In genomic region chr5:107367919-107368318, GRCh38 we compare ENCODE assay signal across 19 cellular contexts.
DNase-seq lines count a peak whose midpoint lies in the region; ATAC-seq and TF ChIP-seq lines count a peak whose summit lies in the region.
"Had no signal": no experiment of that assay in that cellular context is flagged by ENCODE, and none has a peak within 500 bp of the region (broad histone marks: within the 10 kb centered on the region; RNA-seq: fewer than 3 reads in every experiment).

No MANE protein-coding gene starts in this region.

- no peak overlapping the region for H2BK12ac ChIP-seq in mesenchymal stem cell (ENCODE audit: low read length in 2 of 2)
- H2BK12ac ChIP-seq in neuronal stem cell (ENCODE audit: low read length) = no peak overlapping the region

- H4K8ac ChIP-seq in mesenchymal stem cell (ENCODE audit: low read length) = no peak overlapping the region
- H4K8ac ChIP-seq in neuronal stem cell (ENCODE audit: low read depth, low read length) = no peak overlapping the region

- H3K9me3 ChIP-seq in ectodermal cell (ENCODE audit: control insufficient read depth, low read length) (no peaks in the 10 kb centered on the region), mesenchymal stem cell (ENCODE audit: control insufficient read depth, low read length) (no peaks in the 10 kb centered on the region), neuronal stem cell (replicated peaks in 1 of 2; ENCODE audit: control insufficient read depth in 2 of 2, insufficient read depth in 1 of 2, low read depth in 1 of 2, low read length in 2 of 2) (no peaks in the 10 kb centered on the region), breast epithelium (no peaks in the 10 kb centered on the region)
- H3K9me3 ChIP-seq: BE2C; BLaER1 treated with 17β-estradiol and CSF1 and Interleukin-3, amounts not matched to agents 10 nM and 100 nM had no signal

- H2AFZ ChIP-seq in GM23338 (peak overlapping the region; percentile 49; the same call in 1 of the 2 replicates), mesenchymal stem cell (ENCODE audit: low read depth, low read length) (no peak overlapping the region), neuronal stem cell (ENCODE audit: low read length) (no peak overlapping the region)

- H2BK120ac ChIP-seq in mesenchymal stem cell (ENCODE audit: low read depth, low read length) (no peak overlapping the region), neuronal stem cell (ENCODE audit: low read depth, low read length) (no peak overlapping the region)

- H3K4me2 ChIP-seq in GM23338 (peak overlapping the region; percentile 58; the same call in 1 of the 2 replicates), mesenchymal stem cell (ENCODE audit: low read length, poor library complexity, severe bottlenecking) (no peak overlapping the region), neuronal stem cell (ENCODE audit: insufficient read depth, low read length, poor library complexity, severe bottlenecking) (no peak overlapping the region)
- H3K4me2 ChIP-seq: BLaER1 treated with 17β-estradiol and CSF1 and Interleukin-3, amounts not matched to agents 10 nM and 100 nM had no signal

- H3K27ac ChIP-seq in GM23338 (ENCODE audit: low read depth) (peak overlapping the region; percentile 22; the same call in 1 of the 2 replicates), ectodermal cell (ENCODE audit: insufficient read depth, low read depth, low read length, poor library complexity, severe bottlenecking) (peak overlapping the region; percentile 53), mesenchymal stem cell (ENCODE audit: low read length, poor library complexity, severe bottlenecking) (no peak overlapping the region), neuronal stem cell (replicated peaks; ENCODE audit: low read length) (peak overlapping the region; percentile 80), breast epithelium (no peak overlapping the region)
- H3K27ac ChIP-seq: 22Rv1; BLaER1 treated with 17β-estradiol and CSF1 and Interleukin-3, amounts not matched to agents 10 nM and 100 nM had no signal

- peaks cover 6% of the 10 kb centered on the region; the same call in 1 of the 2 replicates for H3K9me2 ChIP-seq in GM23338 (ENCODE audit: insufficient read depth)

- no peak overlapping the region for H3K27ac Mint-ChIP-seq in GM23338
- H3K27ac Mint-ChIP-seq in activated CD4-positive, alpha-beta memory T cell treated with anti-CD3 and anti-CD28 coated beads for 36 hours = no peak overlapping the region
- H3K27ac Mint-ChIP-seq: CD4-positive, alpha-beta T cell; CD8-positive, alpha-beta memory T cell had no signal

- H3K36me3 ChIP-seq in GM23338 (ENCODE audit: insufficient read depth) (no peaks in the 10 kb centered on the region), ectodermal cell (ENCODE audit: control insufficient read depth, insufficient read depth, low read length) (no peaks in the 10 kb centered on the region), mesenchymal stem cell (ENCODE audit: control insufficient read depth in 1 of 2, insufficient read depth in 2 of 2, low read depth in 1 of 2, low read length in 2 of 2) (no peaks in the 10 kb centered on the region), neuronal stem cell (replicated peaks in 1 of 2; ENCODE audit: control insufficient read depth in 2 of 2, insufficient read depth in 2 of 2, low read length in 2 of 2) (no peaks in the 10 kb centered on the region), breast epithelium (no peaks in the 10 kb centered on the region)
- H3K36me3 ChIP-seq: BE2C; BLaER1 treated with 17β-estradiol and CSF1 and Interleukin-3, amounts not matched to agents 10 nM and 100 nM had no signal

- intact Hi-C loops in activated CD4-positive, alpha-beta memory T cell treated with anti-CD3 and anti-CD28 coated beads for 36 hours (cut with micrococcal nuclease) = no loop called here
- intact Hi-C loops in breast epithelium (cut with DNase I; ENCODE audit: low total_unique reads) = no loop called here

- peaks cover 27% of the 10 kb centered on the region for H3K4me1 Mint-ChIP-seq in GM23338
- H3K4me1 Mint-ChIP-seq in activated CD4-positive, alpha-beta memory T cell treated with anti-CD3 and anti-CD28 coated beads for 36 hours (ENCODE audit: low read depth) = no peaks in the 10 kb centered on the region

- H3F3A ChIP-seq in GM23338 (replicated peaks; ENCODE audit: low read depth) = no peaks in the 10 kb centered on the region

- H3K79me1 ChIP-seq in mesenchymal stem cell (replicated peaks; ENCODE audit: low read length, poor library complexity, severe bottlenecking) (no peaks in the 10 kb centered on the region), neuronal stem cell (ENCODE audit: low read depth, low read length) (no peaks in the 10 kb centered on the region)

- H2BK15ac ChIP-seq in mesenchymal stem cell (ENCODE audit: low read depth, poor library complexity, severe bottlenecking) (no peak overlapping the region), neuronal stem cell (ENCODE audit: low read length) (no peak overlapping the region)

- TF ChIP-seq CTCF in GM23338 (conservative IDR thresholded peaks at IDR 0.05; ENCODE audit: low read depth in 2 of 2) = no peak
- no peak for TF ChIP-seq CTCF in breast epithelium (IDR thresholded peaks at IDR 0.05)

- no peak overlapping the region for H3K23ac ChIP-seq in mesenchymal stem cell (ENCODE audit: low read length in 2 of 2)
- H3K23ac ChIP-seq in neuronal stem cell (ENCODE audit: low read depth, low read length, poor library complexity) = no peak overlapping the region

- H3K27me3 Mint-ChIP-seq in GM23338 (ENCODE audit: insufficient read depth, low read depth, poor library complexity) = peaks cover 2% of the 10 kb centered on the region
- no peaks in the 10 kb centered on the region for H3K27me3 Mint-ChIP-seq in activated CD4-positive, alpha-beta memory T cell treated with anti-CD3 and anti-CD28 coated beads for 36 hours
- H3K27me3 Mint-ChIP-seq: CD8-positive, alpha-beta memory T cell had no signal

- WGBS in ectodermal cell, 2 experiments = 75 to 78% methylated on average over 2 of the region's 2 CpGs
- WGBS in mesenchymal stem cell = 96% methylated on average over 2 of the region's 2 CpGs
- no CpG with 5 or more reads among the region's 2 CpGs for WGBS in neuronal stem cell (ENCODE audit: extremely low coverage in 2 of 2, insufficient read length in 2 of 2, insufficient replicate concordance in 1 of 2), 2 donors

- H3K4ac ChIP-seq in mesenchymal stem cell (ENCODE audit: low read depth in 1 of 2, low read length in 2 of 2) = no peak overlapping the region
- no peak overlapping the region for H3K4ac ChIP-seq in neuronal stem cell (ENCODE audit: low read length)

- peak; percentile 30 for DNase-seq in GM23338 (ENCODE audit: low spot score)
- no peak for DNase-seq in mesenchymal stem cell
- peak; percentile 43 for DNase-seq in neuronal stem cell (ENCODE audit: low spot score)
- DNase-seq in activated CD4-positive, alpha-beta memory T cell treated with anti-CD3 and anti-CD28 coated beads for 36 hours = no peak
- no peak for DNase-seq in AML-193 (lab: John Stamatoyannopoulos, UW)
- no peak for DNase-seq in breast epithelium (ENCODE audit: low spot score in 2 of 2)
- DNase-seq: BE2C; CD4-positive, alpha-beta T cell; CD8-positive, alpha-beta memory T cell; DMS 273 treated with DMSO at 0.1 percent for 48 hours; DMS79; EL; GDM1; H7; HCEC 1CT had no signal

- H3K36me3 Mint-ChIP-seq in GM23338 (ENCODE audit: low read depth) = no peaks in the 10 kb centered on the region
- H3K36me3 Mint-ChIP-seq in activated CD4-positive, alpha-beta memory T cell treated with anti-CD3 and anti-CD28 coated beads for 36 hours = no peaks in the 10 kb centered on the region
- H3K36me3 Mint-ChIP-seq: CD8-positive, alpha-beta memory T cell had no signal

- H3K9ac ChIP-seq in mesenchymal stem cell (ENCODE audit: low read length) (no peak overlapping the region), neuronal stem cell (ENCODE audit: low read depth, low read length, poor library complexity) (no peak overlapping the region)
- H3K9ac ChIP-seq: BLaER1 treated with 17β-estradiol and CSF1 and Interleukin-3, amounts not matched to agents 10 nM and 100 nM had no signal

- peaks cover 30% of the 10 kb centered on the region for H3K4me1 ChIP-seq in GM23338 (ENCODE audit: insufficient read depth)
- peaks cover 36% of the 10 kb centered on the region for H3K4me1 ChIP-seq in ectodermal cell (ENCODE audit: control insufficient read depth, insufficient read depth, low read length)
- H3K4me1 ChIP-seq in mesenchymal stem cell (ENCODE audit: control insufficient read depth, insufficient read depth, low read depth, low read length) = peaks cover 3% of the 10 kb centered on the region
- H3K4me1 ChIP-seq in neuronal stem cell (ENCODE audit: control insufficient read depth in 2 of 2, insufficient read depth in 1 of 2, low read depth in 1 of 2, low read length in 2 of 2) = peaks cover 7 to 16% of the 10 kb centered on the region in 2 donors
- no peaks in the 10 kb centered on the region for H3K4me1 ChIP-seq in breast epithelium
- H3K4me1 ChIP-seq: BE2C had no signal

- no peak overlapping the region for H3K4me3 Mint-ChIP-seq in GM23338
- H3K4me3 Mint-ChIP-seq in activated CD4-positive, alpha-beta memory T cell treated with anti-CD3 and anti-CD28 coated beads for 36 hours = no peak overlapping the region
- H3K4me3 Mint-ChIP-seq: CD14-positive monocyte; CD4-positive, alpha-beta T cell; CD8-positive, alpha-beta memory T cell had no signal

- H4K91ac ChIP-seq in mesenchymal stem cell (ENCODE audit: low read length) (no peak overlapping the region), neuronal stem cell (ENCODE audit: low read depth, low read length, poor library complexity) (no peak overlapping the region)

- no peak for TF ChIP-seq POLR2A in breast epithelium (IDR thresholded peaks at IDR 0.05)

- H3K14ac ChIP-seq in mesenchymal stem cell (ENCODE audit: low read length in 2 of 2) = no peak overlapping the region
- no peak overlapping the region for H3K14ac ChIP-seq in neuronal stem cell (ENCODE audit: low read length)

- H3K4me3 ChIP-seq in GM23338 (no peak overlapping the region), ectodermal cell (ENCODE audit: insufficient read depth, low read depth, low read length) (no peak overlapping the region), mesenchymal stem cell (ENCODE audit: insufficient read depth in 1 of 2, low read depth in 1 of 2, low read length in 2 of 2) (no peak overlapping the region), neuronal stem cell (ENCODE audit: low read length in 2 of 2) (no peak overlapping the region), breast epithelium (no peak overlapping the region)
- H3K4me3 ChIP-seq: BLaER1 treated with 17β-estradiol and CSF1 and Interleukin-3, amounts not matched to agents 10 nM and 100 nM had no signal

- H3K18ac ChIP-seq in mesenchymal stem cell (ENCODE audit: low read depth in 1 of 2, low read length in 2 of 2) (no peak overlapping the region), neuronal stem cell (ENCODE audit: low read length) (no peak overlapping the region)

- H3K79me2 ChIP-seq in GM23338 (replicated peaks; ENCODE audit: insufficient read depth) = no peaks in the 10 kb centered on the region

- POLR2A ChIA-PET in activated CD4-positive, alpha-beta memory T cell treated with anti-CD3 and anti-CD28 coated beads for 36 hours (lab: Charles Lee) = no interaction called here

- CTCF ChIA-PET in activated CD4-positive, alpha-beta memory T cell treated with anti-CD3 and anti-CD28 coated beads for 36 hours (lab: Charles Lee) = no interaction called here

- no peaks in the 10 kb centered on the region for H3K27me3 ChIP-seq in GM23338 (ENCODE audit: insufficient read depth)
- no peaks in the 10 kb centered on the region for H3K27me3 ChIP-seq in ectodermal cell (ENCODE audit: control insufficient read depth, insufficient read depth, low read length, poor library complexity, severe bottlenecking)
- H3K27me3 ChIP-seq in mesenchymal stem cell (ENCODE audit: control insufficient read depth in 1 of 2, insufficient read depth in 1 of 2, low read length in 2 of 2) = no peaks in the 10 kb centered on the region
- no peaks in the 10 kb centered on the region for H3K27me3 ChIP-seq in neuronal stem cell (ENCODE audit: control insufficient read depth in 3 of 3, insufficient read depth in 3 of 3, low read depth in 1 of 3, low read length in 3 of 3)
- no peaks in the 10 kb centered on the region for H3K27me3 ChIP-seq in breast epithelium
- H3K27me3 ChIP-seq: BE2C; BLaER1 treated with 17β-estradiol and CSF1 and Interleukin-3, amounts not matched to agents 10 nM and 100 nM had no signal

- H2AK5ac ChIP-seq in mesenchymal stem cell (ENCODE audit: low read length, severe bottlenecking) (peak overlapping the region; percentile 66), neuronal stem cell (ENCODE audit: low read depth, low read length) (no peak overlapping the region)

- no peaks in the 10 kb centered on the region for H4K20me1 ChIP-seq in GM23338 (replicated peaks; ENCODE audit: insufficient read depth)
- H4K20me1 ChIP-seq: BLaER1 treated with 17β-estradiol and CSF1 and Interleukin-3, amounts not matched to agents 10 nM and 100 nM had no signal

- ATAC-seq in GM23338 = peak; percentile 80

- no peaks in the 10 kb centered on the region for H3K9me3 Mint-ChIP-seq in GM23338
- no peaks in the 10 kb centered on the region for H3K9me3 Mint-ChIP-seq in activated CD4-positive, alpha-beta memory T cell treated with anti-CD3 and anti-CD28 coated beads for 36 hours
- H3K9me3 Mint-ChIP-seq: CD4-positive, alpha-beta T cell; CD8-positive, alpha-beta memory T cell had no signal

- H2BK5ac ChIP-seq in mesenchymal stem cell (ENCODE audit: low read depth, low read length, poor library complexity, severe bottlenecking) = no peak overlapping the region
- no peak overlapping the region for H2BK5ac ChIP-seq in neuronal stem cell (ENCODE audit: low read length)

Comparison
In these comparisons a context has a peak if more than half of its experiments do, and no peak if none do; other contexts are left out.
1. DNase-seq: peak in GM23338 (single experiment) and neuronal stem cell (single experiment); none in mesenchymal stem cell (single experiment), activated CD4-positive, alpha-beta memory T cell treated with anti-CD3 and anti-CD28 coated beads for 36 hours (single experiment), AML-193 (0 of 2) and breast epithelium (0 of 2).
2. H3K27ac ChIP-seq: peak in GM23338 (single experiment), ectodermal cell (single experiment) and neuronal stem cell (single experiment); none in mesenchymal stem cell (single experiment) and breast epithelium (0 of 2).